8 cellular contexts compared by ENCODE assay signal in the genomic region with DNA sequence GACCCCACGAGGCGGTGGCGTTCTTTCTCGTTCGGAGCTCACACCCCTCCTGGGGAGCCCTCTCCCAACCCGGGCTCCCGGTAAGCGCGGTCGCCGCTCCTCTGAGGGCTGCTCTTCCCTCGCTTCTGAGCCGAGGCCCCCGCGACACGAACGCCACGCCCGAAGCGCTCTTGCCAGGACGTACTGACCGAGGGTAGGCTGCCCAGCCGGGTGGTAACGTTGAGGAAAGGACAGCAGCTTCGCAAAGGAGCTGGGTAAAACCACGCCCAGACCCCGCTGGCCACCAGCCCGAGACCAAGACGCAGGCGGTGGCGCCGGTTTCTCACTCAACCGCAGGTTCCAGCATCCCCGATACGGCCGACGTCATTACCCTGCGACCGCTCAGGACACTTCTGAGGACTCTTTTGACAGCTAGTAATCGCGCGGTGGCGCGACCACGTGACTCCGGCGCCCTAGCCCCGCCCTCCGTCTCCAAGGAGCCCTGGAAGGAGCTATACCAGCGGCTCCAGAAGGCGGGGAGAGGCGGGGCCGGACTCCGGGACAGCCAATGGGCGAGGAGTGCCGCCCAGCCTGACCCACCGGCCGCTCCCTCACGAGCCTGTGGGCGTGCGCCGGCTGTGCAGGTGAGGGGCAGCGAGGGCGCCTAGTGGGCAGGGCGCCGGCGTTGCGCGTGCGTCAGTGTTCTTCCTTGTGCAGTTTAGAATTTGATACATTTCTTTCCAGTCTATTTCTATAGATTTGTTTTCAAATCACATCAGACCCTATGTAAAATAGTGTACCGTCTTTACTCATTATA. TPM values are rescaled to one million over a fixed set of nuclear protein-coding genes. Genes with fewer than 3 reads are reported as not detected.
A peak's percentile ranks its signal among the peaks of the same experiment; 100 is the strongest.
DNase-seq lines count a peak whose midpoint lies in the region; ATAC-seq and TF ChIP-seq lines count a peak whose summit lies in the region.

No MANE protein-coding gene starts in this region.

- 0% methylated on average over 43 to 58 of the region's 71 CpGs for WGBS in mesodermal cell (ENCODE audit: insufficient coverage in 2 of 2), 2 experiments

- H3K4me2 ChIP-seq in OCI-LY1 (ENCODE audit: low read length): peak overlapping the region; percentile 79

- peaks cover 3% of the 10 kb centered on the region for H3K27me3 Mint-ChIP-seq in endothelial cell (ENCODE audit: unreplicated experiment)

- H3K9me3 ChIP-seq in OCI-LY1 (ENCODE audit: low read length) (no peaks in the 10 kb centered on the region), mesodermal cell (ENCODE audit: control insufficient read depth, low read length) (no peaks in the 10 kb centered on the region)

- H3K36me3 Mint-ChIP-seq in endothelial cell (ENCODE audit: low read depth, unreplicated experiment): peaks cover 12% of the 10 kb centered on the region

- no peaks in the 10 kb centered on the region for H3F3A ChIP-seq in OCI-LY1 (ENCODE audit: insufficient read depth, low read length)

- H3K27ac ChIP-seq in OCI-LY1 (ENCODE audit: low read depth, low read length, poor library complexity, severe bottlenecking) (peak overlapping the region; percentile 74), mesodermal cell (ENCODE audit: low read depth, low read length, severe bottlenecking) (peak overlapping the region; percentile 95)

- no peaks in the 10 kb centered on the region for H4K20me1 ChIP-seq in OCI-LY1 (ENCODE audit: insufficient read depth, low read length)

- no peak for TF ChIP-seq CTCF in OCI-LY1 (IDR thresholded peaks at IDR 0.05; ENCODE audit: low read length)
- no peak for TF ChIP-seq CTCF in endothelial cell (IDR thresholded peaks at IDR 0.05; ENCODE audit: unreplicated experiment)

- H3K4me3 ChIP-seq in OCI-LY1 (ENCODE audit: low read depth, low read length, poor library complexity, severe bottlenecking) (peak overlapping the region; percentile 72), mesodermal cell (ENCODE audit: extremely low read depth, insufficient read depth, low read length, poor library complexity, severe bottlenecking) (peak overlapping the region; percentile 62)

- peaks cover 7% of the 10 kb centered on the region for H3K79me2 ChIP-seq in OCI-LY1 (ENCODE audit: insufficient read depth, low read length)

- peaks cover 28% of the 10 kb centered on the region for H3K36me3 ChIP-seq in OCI-LY1 (ENCODE audit: insufficient read depth, low read length)
- H3K36me3 ChIP-seq in mesodermal cell (ENCODE audit: control insufficient read depth, insufficient read depth, low read length): peaks cover 33% of the 10 kb centered on the region

- peaks cover 10% of the 10 kb centered on the region for H3K4me1 Mint-ChIP-seq in endothelial cell (ENCODE audit: unreplicated experiment)

- H3K4me1 ChIP-seq in OCI-LY1 (ENCODE audit: insufficient read depth, low read length, severe bottlenecking) (peaks cover 33% of the 10 kb centered on the region), mesodermal cell (ENCODE audit: control insufficient read depth, insufficient read depth, low read length, poor library complexity, severe bottlenecking) (peaks cover 34% of the 10 kb centered on the region)

- peak overlapping the region; percentile 91 for H3K4me3 Mint-ChIP-seq in endothelial cell (ENCODE audit: unreplicated experiment)

- H3K9me2 ChIP-seq in OCI-LY1 (ENCODE audit: low read depth, low read length): no peaks in the 10 kb centered on the region

- H3K9me3 Mint-ChIP-seq in endothelial cell (ENCODE audit: unreplicated experiment): no peaks in the 10 kb centered on the region

- H3K27ac Mint-ChIP-seq in endothelial cell (ENCODE audit: unreplicated experiment): peak overlapping the region; percentile 86

- no peaks in the 10 kb centered on the region for H3K27me3 ChIP-seq in OCI-LY1 (ENCODE audit: insufficient read depth, low read length)

- H3K9ac ChIP-seq in OCI-LY1 (ENCODE audit: low read length): peak overlapping the region; percentile 74

- ATAC-seq in GM21526 (IDR thresholded peaks at IDR 0.05; ENCODE audit: low FRiP score, unreplicated experiment): peak; percentile 74

- H2AFZ ChIP-seq in OCI-LY1 (ENCODE audit: low read length): no peak overlapping the region

- DNase-seq in DMS 273 (lab: John Stamatoyannopoulos, UW; ENCODE audit: unreplicated experiment) (peak; percentile 99), HuH-7 (ENCODE audit: low spot score) (peak; percentile 96), activated T-cell treated with anti-CD3 and anti-CD28 coated beads for 1 hour (ENCODE audit: low read depth) (peak; percentile 98), endothelial cell (ENCODE audit: low spot score) (peak; percentile 100)
- peak; percentile 99 for DNase-seq in stimulated activated CD8-positive, alpha-beta memory T cell treated with anti-CD3 and anti-CD28 coated beads, Interleukin-15, amount 100 ng/mL, for 24 hours (ENCODE audit: low read depth)

RNA-seq across cellular contexts. Expression of a gene that starts 4.0 kb away (rescaled TPM):
- total RNA-seq in endothelial cell (ENCODE audit: unreplicated experiment): 9.6 TPM
- 12.4 TPM for polyA plus RNA-seq in mesodermal cell (2013, experiment 1 of 2)
- polyA plus RNA-seq in mesodermal cell (2013, experiment 2 of 2): 13.4 TPM

RNA-seq across cellular contexts. Expression of a gene that starts 7.4 kb away (rescaled TPM):
- 24.5 TPM for total RNA-seq in endothelial cell (ENCODE audit: unreplicated experiment)
- 30.1 TPM for polyA plus RNA-seq in mesodermal cell (2013, experiment 1 of 2)
- 29.2 TPM for polyA plus RNA-seq in mesodermal cell (2013, experiment 2 of 2)

Comparison
In these comparisons a context has a peak if more than half of its experiments do, and no peak if none do; other contexts are left out.
1. Peak in every context shown above with its lines: DNase-seq, ATAC-seq, H3K4me3 ChIP-seq and H3K27ac ChIP-seq.